1 cellular context compared by ENCODE assay signal in the genomic region with DNA sequence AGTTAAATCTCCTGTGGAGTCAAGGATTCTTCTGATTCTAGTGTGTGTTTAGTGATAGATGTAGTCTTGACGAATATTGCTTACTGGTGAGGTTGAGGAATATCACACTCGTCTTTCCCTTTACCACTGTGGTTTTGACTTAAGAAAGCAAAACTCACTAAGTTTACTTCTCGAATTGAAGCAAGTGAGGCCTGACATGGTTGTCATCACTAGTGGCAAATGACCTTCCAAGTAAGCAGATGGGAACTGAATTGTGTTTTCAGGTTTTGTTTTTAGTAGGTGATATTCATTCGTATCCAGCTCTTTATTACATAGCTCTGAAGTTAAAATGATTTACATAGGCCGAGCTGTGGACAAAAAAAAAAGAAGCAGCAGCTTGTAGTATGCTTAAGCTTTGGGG.
TF ChIP-seq lines count a peak whose summit lies in the region.

No MANE protein-coding gene starts in this region.

TF ChIP-seq in GM12878, 131 proteins besides CTCF, POLR2A, EP300 and RAD21 (continued from another document):
- TF ChIP-seq, protein P1, sequence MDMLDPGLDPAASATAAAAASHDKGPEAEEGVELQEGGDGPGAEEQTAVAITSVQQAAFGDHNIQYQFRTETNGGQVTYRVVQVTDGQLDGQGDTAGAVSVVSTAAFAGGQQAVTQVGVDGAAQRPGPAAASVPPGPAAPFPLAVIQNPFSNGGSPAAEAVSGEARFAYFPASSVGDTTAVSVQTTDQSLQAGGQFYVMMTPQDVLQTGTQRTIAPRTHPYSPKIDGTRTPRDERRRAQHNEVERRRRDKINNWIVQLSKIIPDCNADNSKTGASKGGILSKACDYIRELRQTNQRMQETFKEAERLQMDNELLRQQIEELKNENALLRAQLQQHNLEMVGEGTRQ (IDR thresholded peaks at IDR 0.05; ENCODE audit: borderline replicate concordance, low read depth, low read length) = no peak
- TF ChIP-seq ZBED1 (IDR thresholded peaks at IDR 0.05; ENCODE audit: borderline replicate concordance) (peak; percentile 39; the same call in 1 of the 2 replicates), MTA2 (IDR thresholded peaks at IDR 0.05; ENCODE audit: low read depth) (peak; percentile 19; the same call in 1 of the 2 replicates), BRCA1 (IDR thresholded peaks at IDR 0.05; ENCODE audit: low read depth, low read length) (no peak), IKZF2 (IDR thresholded peaks at IDR 0.05) (peak in 1 of 2 experiments; percentile 18; a peak in 2 of 4 replicates), STAT3 (IDR thresholded peaks at IDR 0.05; ENCODE audit: low read depth, low read length) (no peak), POU2F2 (IDR thresholded peaks at IDR 0.05; ENCODE audit: borderline replicate concordance, low read depth, low read length) (no peak), NFIC (IDR thresholded peaks at IDR 0.05; ENCODE audit: low read depth, low read length) (peak; percentile 52; the same call in 1 of the 2 replicates)
